Comparison of ENCODE assay signal across 18 cellular contexts in the genomic region with DNA sequence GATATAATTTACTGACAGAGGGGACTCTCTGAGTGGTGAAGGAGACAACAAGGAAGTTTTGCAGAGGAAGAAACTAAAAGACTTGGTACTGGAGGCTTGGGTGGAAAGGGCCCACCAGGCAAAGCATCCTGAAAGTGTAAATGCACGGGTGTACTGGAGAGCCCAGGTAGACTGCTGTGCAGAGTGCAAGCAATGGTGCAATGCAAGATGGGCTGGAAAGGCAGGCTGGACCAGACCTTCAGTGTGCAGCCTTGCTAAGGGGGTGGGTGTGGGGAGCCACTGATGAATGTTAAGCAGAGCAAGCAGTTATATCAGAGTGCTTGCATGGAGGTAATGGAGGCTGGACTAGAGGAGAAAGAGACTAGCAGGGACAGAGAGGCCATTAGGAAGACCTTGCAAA. TPM values are rescaled to one million over a fixed set of nuclear protein-coding genes. Genes with fewer than 3 reads are reported as not detected.
DNase-seq lines count a peak whose midpoint lies in the region; ATAC-seq and TF ChIP-seq lines count a peak whose summit lies in the region.
"Had no signal": no experiment of that assay in that cellular context is flagged by ENCODE, and none has a peak within 500 bp of the region (broad histone marks: within the 10 kb centered on the region; RNA-seq: fewer than 3 reads in every experiment).

No MANE protein-coding gene starts in this region.

- peak overlapping the region; percentile 14 for H3K27ac ChIP-seq in left ventricle myocardium inferior (replicated peaks)
- H3K27ac ChIP-seq: 22Rv1, A549, C4-2B had no signal

- no peaks in the 10 kb centered on the region for H3K27me3 Mint-ChIP-seq in T-cell
- H3K27me3 Mint-ChIP-seq: CD4-positive, alpha-beta memory T cell had no signal

- H3K27me3 ChIP-seq in left ventricle myocardium inferior (ENCODE audit: low read depth): no peaks in the 10 kb centered on the region

- H3K27ac Mint-ChIP-seq in T-cell: no peak overlapping the region
- H3K27ac Mint-ChIP-seq: GM23338 had no signal

- H3K4me3 ChIP-seq in left ventricle myocardium inferior (no peak overlapping the region), epithelial cell of esophagus (ENCODE audit: low read length) (no peak overlapping the region)
- H3K4me3 ChIP-seq: A549, GM23338 had no signal

- H3K4me1 Mint-ChIP-seq in T-cell: peaks cover 9 to 16% (median 9%) of the 10 kb centered on the region in 3 donors

- intact Hi-C loops in left ventricle myocardium inferior (cut with micrococcal nuclease): no loop called here
- intact Hi-C loops in cardiac septum (cut with DNase I): no loop called here

- H3K9me3 Mint-ChIP-seq in T-cell: no peaks in the 10 kb centered on the region
- H3K9me3 Mint-ChIP-seq: CD4-positive, alpha-beta memory T cell; GM23338 had no signal

- DNase-seq in activated CD8-positive, alpha-beta memory T cell treated with anti-CD3 and anti-CD28 coated beads for 24 hours: peak; percentile 40
- no peak for DNase-seq in activated CD8-positive, alpha-beta memory T cell treated with anti-CD3 and anti-CD28 coated beads, Interleukin-2, amount 50 U/mL, for 4 hours
- DNase-seq in left ventricle myocardium inferior (no peak), cardiac septum (ENCODE audit: low spot score) (no peak), epithelial cell of esophagus (ENCODE audit: low read depth) (peak; percentile 51), T-cell (no peak)
- no peak for DNase-seq in effector CD4-positive, alpha-beta T cell
- DNase-seq: AML-193; CD4-positive, alpha-beta memory T cell; DMS153; DMS79; GDM1; HCEC 1CT had no signal

- H3K36me3 Mint-ChIP-seq in T-cell: no peaks in the 10 kb centered on the region

- POLR2A ChIA-PET in T-cell (lab: Charles Lee): no interaction called here

- H3K4me3 Mint-ChIP-seq in T-cell: no peak overlapping the region
- H3K4me3 Mint-ChIP-seq: CD4-positive, alpha-beta memory T cell; GM23338 had no signal

- peaks cover under 1% of the 10 kb centered on the region for H3K36me3 ChIP-seq in left ventricle myocardium inferior

- CTCF ChIA-PET in T-cell (lab: Charles Lee): interaction anchor here in 1 of 2 donors (0.6 kb wide), 1 partner anchor 110 kb away, joined by 3 read pairs; no protein-coding TSS in a partner anchor

- no peak for ATAC-seq in T-cell (replicated peaks in 1 of 4)
- ATAC-seq: A549, GM23338 had no signal

- TF ChIP-seq CTCF in left ventricle myocardium inferior (IDR thresholded peaks at IDR 0.05; ENCODE audit: borderline replicate concordance) (no peak), epithelial cell of esophagus (IDR thresholded peaks at IDR 0.05; ENCODE audit: insufficient read depth, low read depth, low read length, missing control alignments) (no peak)

- no peaks in the 10 kb centered on the region for H3K9me3 ChIP-seq in left ventricle myocardium inferior (replicated peaks)
- H3K9me3 ChIP-seq: A549 had no signal

- H3K4me1 ChIP-seq in left ventricle myocardium inferior: peaks cover 20% of the 10 kb centered on the region

RNA-seq across cellular contexts. Expression of a gene that starts 10.7 kb away (rescaled TPM):
- total RNA-seq in left ventricle myocardium inferior: 33.7 TPM
- 31.7 TPM for total RNA-seq in cardiac septum
- 10 to 100 TPM in 3 of 5 donors, 1 to 10 TPM in 2; 5.2 to 18.8 (median 12.0) TPM for total RNA-seq in T-cell
- total RNA-seq: HT-29 had no signal

Comparison
In these comparisons a context has a peak if more than half of its experiments do, and no peak if none do; other contexts are left out.
1. DNase-seq: peak in activated CD8-positive, alpha-beta memory T cell treated with anti-CD3 and anti-CD28 coated beads for 24 hours (single experiment) and epithelial cell of esophagus (single experiment); none in activated CD8-positive, alpha-beta memory T cell treated with anti-CD3 and anti-CD28 coated beads, Interleukin-2, amount 50 U/mL, for 4 hours (single experiment), left ventricle myocardium inferior (single experiment), cardiac septum (single experiment), effector CD4-positive, alpha-beta T cell (single experiment) and T-cell (0 of 34).